20 cellular contexts compared by ENCODE assay signal in the genomic region with DNA sequence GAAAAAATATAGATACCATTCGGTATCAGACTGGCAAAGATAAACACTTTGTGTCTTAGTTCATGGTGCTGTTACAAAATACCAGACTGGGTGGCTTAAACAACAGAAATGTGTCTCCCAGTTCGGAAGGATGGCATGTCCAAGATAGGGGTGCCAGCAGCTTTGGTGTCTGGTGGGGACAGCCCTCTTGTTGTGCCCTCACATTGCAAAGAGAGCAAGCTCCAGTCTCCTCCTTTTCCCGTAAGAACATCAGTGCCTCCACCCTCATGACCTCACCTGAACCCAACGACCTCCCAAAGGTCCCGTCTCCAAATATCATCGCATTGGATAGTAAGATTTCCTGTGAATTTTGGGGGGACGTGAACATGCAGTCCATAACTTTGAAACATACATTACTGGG.
"Had no signal": no experiment of that assay in that cellular context is flagged by ENCODE, and none has a peak within 500 bp of the region (broad histone marks: within the 10 kb centered on the region; RNA-seq: fewer than 3 reads in every experiment).

No MANE protein-coding gene starts in this region.

- H3K27me3 Mint-ChIP-seq: activated CD8-positive, alpha-beta memory T cell treated with anti-CD3 and anti-CD28 coated beads, Interleukin-2, amount 10 ng/mL, durations not matched to agents 7 days and 5 days; activated naive CD8-positive, alpha-beta T cell treated with anti-CD3 and anti-CD28 coated beads, Interleukin-2, amount 10 ng/mL, durations not matched to agents 7 days and 5 days; activated T-helper 17 cell treated with anti-CD3 and anti-CD28 coated beads, Interleukin-2, amount 50 U/mL, for 72 hours had no signal

- H3K4me3 ChIP-seq: colonic mucosa, pancreas, tibial artery had no signal

- H3K27ac ChIP-seq: brain microvascular endothelial cell, colonic mucosa, neutrophil, pancreas, tibial artery had no signal

- H3K27ac Mint-ChIP-seq: activated CD8-positive, alpha-beta memory T cell treated with anti-CD3 and anti-CD28 coated beads, Interleukin-2, amount 10 ng/mL, durations not matched to agents 7 days and 5 days; activated naive CD8-positive, alpha-beta T cell treated with anti-CD3 and anti-CD28 coated beads, Interleukin-2, amount 10 ng/mL, durations not matched to agents 7 days and 5 days; activated T-helper 17 cell treated with anti-CD3 and anti-CD28 coated beads, Interleukin-2, amount 50 U/mL, for 72 hours had no signal

- ATAC-seq: activated CD8-positive, alpha-beta memory T cell treated with anti-CD3 and anti-CD28 coated beads, Interleukin-2, amount 10 ng/mL, durations not matched to agents 7 days and 5 days; activated T-helper 17 cell treated with anti-CD3 and anti-CD28 coated beads, Interleukin-2, amount 50 U/mL, for 72 hours; left lobe of liver; pancreas had no signal

- H3K9me3 Mint-ChIP-seq: activated naive CD8-positive, alpha-beta T cell treated with anti-CD3 and anti-CD28 coated beads, Interleukin-2, amount 10 ng/mL, durations not matched to agents 7 days and 5 days; activated T-helper 17 cell treated with anti-CD3 and anti-CD28 coated beads, Interleukin-2, amount 50 U/mL, for 72 hours had no signal

- H3K4me3 Mint-ChIP-seq: activated naive CD8-positive, alpha-beta T cell treated with anti-CD3 and anti-CD28 coated beads, Interleukin-2, amount 10 ng/mL, durations not matched to agents 7 days and 5 days had no signal

- H3K4me1 Mint-ChIP-seq: activated T-helper 17 cell treated with anti-CD3 and anti-CD28 coated beads, Interleukin-2, amount 50 U/mL, for 72 hours had no signal

- H3K27me3 ChIP-seq: brain microvascular endothelial cell, colonic mucosa, neutrophil, pancreas, tibial artery had no signal

- DNase-seq: activated CD4-positive, alpha-beta T cell treated with anti-CD3 and anti-CD28 coated beads, Interleukin-2, amount 50 U/mL, for 48 hours; activated CD8-positive, alpha-beta memory T cell treated with anti-CD3 and anti-CD28 coated beads, Interleukin-2, amount 10 ng/mL, durations not matched to agents 7 days and 5 days; activated naive CD8-positive, alpha-beta T cell treated with anti-CD3 and anti-CD28 coated beads, Interleukin-2, amount 10 ng/mL, durations not matched to agents 7 days and 5 days; brain microvascular endothelial cell; central memory CD4-positive, alpha-beta T cell; colonic mucosa; erythroblast; foreskin melanocyte; glutamatergic neuron; hippocampal formation; mammary epithelial cell; stimulated activated CD4-positive, alpha-beta T cell treated with anti-CD3 and anti-CD28 coated beads, Interleukin-1b, Interleukin-23, amount 100 ng/mL, for 48 hours; stimulated activated CD8-positive, alpha-beta memory T cell treated with anti-CD3 and anti-CD28 coated beads, Interleukin-4, amount 100 ng/mL, for 48 hours; stimulated activated naive CD4-positive, alpha-beta T cell; SW 1271 had no signal
